Comparison of ENCODE assay signal across 9 cellular contexts in the genomic region with DNA sequence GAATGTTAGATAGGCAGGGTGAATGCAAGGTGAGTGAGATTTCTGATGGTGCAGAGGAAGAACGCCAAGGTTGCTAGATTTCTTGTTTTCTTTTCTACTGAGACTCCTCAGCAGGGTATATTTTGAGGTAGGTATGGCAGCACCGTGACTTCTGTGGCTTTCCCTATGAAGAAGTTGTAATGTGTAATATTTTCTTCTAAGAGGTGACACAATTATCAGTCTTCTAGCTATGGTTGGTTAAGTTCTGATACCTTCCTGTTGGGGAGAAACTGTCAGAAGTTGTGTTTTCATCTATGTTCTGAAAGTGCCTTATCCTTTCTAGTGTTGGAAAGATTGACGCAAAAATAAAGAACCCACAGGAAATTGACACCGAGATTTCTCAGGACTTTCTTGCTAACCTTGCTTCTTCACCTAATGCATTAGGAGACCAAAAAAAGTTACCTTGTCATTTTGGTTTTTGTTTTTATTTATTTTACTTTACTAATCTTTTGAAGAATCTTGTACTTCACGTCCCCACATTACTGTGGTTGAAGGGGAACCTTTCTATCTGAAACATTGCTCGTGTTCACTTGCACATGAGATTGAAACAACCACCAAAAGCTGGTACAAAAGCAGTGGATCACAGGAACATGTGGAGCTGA. TPM values are rescaled to one million over a fixed set of nuclear protein-coding genes. Genes with fewer than 3 reads are reported as not detected.
A peak's percentile ranks its signal among the peaks of the same experiment; 100 is the strongest.
DNase-seq lines count a peak whose midpoint lies in the region; ATAC-seq and TF ChIP-seq lines count a peak whose summit lies in the region.
"Had no signal": no experiment of that assay in that cellular context is flagged by ENCODE, and none has a peak within 500 bp of the region (broad histone marks: within the 10 kb centered on the region; RNA-seq: fewer than 3 reads in every experiment).

No MANE protein-coding gene starts in this region.

- DNase-seq in memory B cell (ENCODE audit: low spot score in 2 of 2), result no peak
- DNase-seq in CD1c-positive myeloid dendritic cell (ENCODE audit: extremely low spot score), result no peak
- no peak for DNase-seq in NCI-H748 (lab: John Stamatoyannopoulos, UW; ENCODE audit: unreplicated experiment)
- no peak for DNase-seq in HuH-7.5 (ENCODE audit: low spot score)
- no peak for DNase-seq in omental fat pad (ENCODE audit: low spot score)
- DNase-seq: mammary epithelial cell had no signal

- peaks cover 11% of the 10 kb centered on the region for H3K4me1 Mint-ChIP-seq in memory B cell

- no peaks in the 10 kb centered on the region for H3K27me3 Mint-ChIP-seq in memory B cell

- no peak for TF ChIP-seq CTCF in omental fat pad (IDR thresholded peaks at IDR 0.05)

- ATAC-seq in GM18519 (IDR thresholded peaks at IDR 0.05; ENCODE audit: low FRiP score, unreplicated experiment), result peak; percentile 53
- peak; percentile 60 for ATAC-seq in GM21529 (IDR thresholded peaks at IDR 0.05; ENCODE audit: unreplicated experiment)
- ATAC-seq in HG03469 (IDR thresholded peaks at IDR 0.05; ENCODE audit: unreplicated experiment), result peak; percentile 52
- peak; percentile 15 for ATAC-seq in memory B cell (ENCODE audit: low read depth)
- no peak for ATAC-seq in omental fat pad (ENCODE audit: low FRiP score)

- no peak overlapping the region for H3K4me3 Mint-ChIP-seq in memory B cell

- H3K27ac Mint-ChIP-seq in memory B cell, result no peak overlapping the region

- peaks cover 23% of the 10 kb centered on the region for H3K36me3 Mint-ChIP-seq in memory B cell

- H3K9me3 Mint-ChIP-seq in memory B cell, result peaks cover 9% of the 10 kb centered on the region

RNA-seq across cellular contexts. Expression of gene IL18R1, which starts 11.9 kb away (rescaled TPM):
- total RNA-seq in omental fat pad, result 10 to 100 TPM in 3 of 4 donors, 1 to 10 TPM in 1; 5.8 to 51.9 (median 24.4) TPM

RNA-seq across cellular contexts. Expression of gene IL18RAP, which starts 55.5 kb away (rescaled TPM):
- 10 to 100 TPM in 1 of 4 donors, 1 to 10 TPM in 3; 1.9 to 59.9 (median 5.4) TPM for total RNA-seq in omental fat pad
- total RNA-seq: mammary epithelial cell had no signal

RNA-seq across cellular contexts. Expression of gene IL1RL1, which starts 56.1 kb away (rescaled TPM):
- 100 to 1,000 TPM in 1 of 4 donors, 10 to 100 TPM in 3; 48.1 to 307 (median 62.3) TPM for total RNA-seq in omental fat pad
